Comparison of ENCODE assay signal across 19 cellular contexts in genomic region chr4:21641696-21642095, GRCh38.
"Had no signal": no experiment of that assay in that cellular context is flagged by ENCODE, and none has a peak within 500 bp of the region (broad histone marks: within the 10 kb centered on the region; RNA-seq: fewer than 3 reads in every experiment).

No MANE protein-coding gene starts in this region.

- DNase-seq: natural killer cell; occipital lobe; ovary; posterior cingulate gyrus; psoas muscle; right cardiac atrium; right lobe of liver; sigmoid colon; small intestine; stimulated activated CD4-positive, alpha-beta T cell treated with anti-CD3 and anti-CD28 coated beads, Interleukin-15, amount 100 ng/mL, for 24 hours; stimulated activated CD4-positive, alpha-beta T cell treated with anti-CD3 and anti-CD28 coated beads, Interleukin-2, amount 100 ng/mL, for 24 hours; stimulated activated CD4-positive, alpha-beta T cell treated with anti-CD3 and anti-CD28 coated beads, Interleukin-2, amount 100 ng/mL, for 48 hours; stimulated activated CD4-positive, alpha-beta T cell treated with anti-CD3 and anti-CD28 coated beads, Interleukin-4, amount 100 ng/mL, for 24 hours; stimulated activated naive B cell treated with anti-CD40 and anti-IgM and Interleukin-4, amounts not matched to agents 10 μg/mL and 1 μg/mL and 100 μg/mL, for 72 hours; stimulated activated naive CD4-positive, alpha-beta T cell treated with Interleukin-2 at 50 U/mL for 16 hours; stomach; thyroid gland; trophoblast cell; upper lobe of left lung had no signal

- ATAC-seq: natural killer cell; psoas muscle; right cardiac atrium; right lobe of liver; stimulated activated naive B cell treated with anti-CD40 and anti-IgM and Interleukin-4, amounts not matched to agents 10 μg/mL and 1 μg/mL and 100 μg/mL, for 72 hours had no signal
